ENCODE assay signal across 13 cellular contexts in genomic region chr16:72872966-72873365, GRCh38.
A peak's percentile ranks its signal among the peaks of the same experiment; 100 is the strongest.
DNase-seq lines count a peak whose midpoint lies in the region; ATAC-seq lines count a peak whose summit lies in the region.
"Had no signal": no experiment of that assay in that cellular context is flagged by ENCODE, and none has a peak within 500 bp of the region (broad histone marks: within the 10 kb centered on the region; RNA-seq: fewer than 3 reads in every experiment).

No MANE protein-coding gene starts in this region.

- no peak overlapping the region for H2BK12ac ChIP-seq in mesenchymal stem cell (ENCODE audit: low read length in 2 of 2)
- H2BK12ac ChIP-seq in trophoblast cell (ENCODE audit: low read length): no peak overlapping the region

- H3K23ac ChIP-seq in mesenchymal stem cell (ENCODE audit: low read length in 2 of 2) (no peak overlapping the region), trophoblast cell (ENCODE audit: low read length) (no peak overlapping the region)

- no peak overlapping the region for H4K12ac ChIP-seq in trophoblast cell (ENCODE audit: low read depth, low read length)

- DNase-seq in LHCN-M2 (ENCODE audit: low read depth): peak; percentile 43
- peak; percentile 43 for DNase-seq in epidermal melanocyte (ENCODE audit: insufficient read length, low spot score)
- DNase-seq in mesenchymal stem cell: peak; percentile 52
- DNase-seq in trophoblast cell: no peak
- no peak for DNase-seq in NCI-H69 (lab: John Stamatoyannopoulos, UW)
- no peak for DNase-seq in stimulated activated effector memory CD8-positive, alpha-beta T cell treated with anti-CD3 and anti-CD28 coated beads, Interleukin-12 subunit alpha, Interleukin-12 subunit beta, amount 100 ng/mL, for 72 hours (ENCODE audit: low spot score in 2 of 2)
- DNase-seq: BE2C; CD4-positive, alpha-beta memory T cell; DMS79 had no signal

- 27% methylated on average over 3 of the region's 3 CpGs for WGBS in mesenchymal stem cell
- no CpG with 5 or more reads among the region's 3 CpGs for WGBS in trophoblast cell (ENCODE audit: extremely low coverage, insufficient coverage, insufficient read length)

- H3K79me1 ChIP-seq in mesenchymal stem cell (replicated peaks; ENCODE audit: low read length, poor library complexity, severe bottlenecking) (no peaks in the 10 kb centered on the region), trophoblast cell (ENCODE audit: low read length) (peaks cover 12% of the 10 kb centered on the region)

- H3K27ac ChIP-seq in mesenchymal stem cell (ENCODE audit: low read length, poor library complexity, severe bottlenecking) (no peak overlapping the region), trophoblast cell (ENCODE audit: low read depth, low read length) (no peak overlapping the region)
- H3K27ac ChIP-seq: C4-2B had no signal

- H3K4me3 Mint-ChIP-seq in stimulated activated effector memory CD8-positive, alpha-beta T cell treated with anti-CD3 and anti-CD28 coated beads, Interleukin-12 subunit alpha, Interleukin-12 subunit beta, amount 100 ng/mL, for 72 hours: no peak overlapping the region
- H3K4me3 Mint-ChIP-seq: CD4-positive, alpha-beta memory T cell had no signal

- H2BK15ac ChIP-seq in mesenchymal stem cell (ENCODE audit: low read depth, poor library complexity, severe bottlenecking): no peak overlapping the region

- H4K8ac ChIP-seq in mesenchymal stem cell (ENCODE audit: low read length) (no peak overlapping the region), trophoblast cell (ENCODE audit: low read depth, low read length) (no peak overlapping the region)

- H3K18ac ChIP-seq in mesenchymal stem cell (ENCODE audit: low read depth in 1 of 2, low read length in 2 of 2) (no peak overlapping the region), trophoblast cell (ENCODE audit: low read length) (no peak overlapping the region)

- no peak overlapping the region for H3K4me2 ChIP-seq in mesenchymal stem cell (ENCODE audit: low read length, poor library complexity, severe bottlenecking)
- no peak overlapping the region for H3K4me2 ChIP-seq in trophoblast cell (ENCODE audit: low read length)

- H2AFZ ChIP-seq in mesenchymal stem cell (ENCODE audit: low read depth, low read length): no peak overlapping the region
- H2AFZ ChIP-seq in trophoblast cell (ENCODE audit: insufficient read depth, low read length, poor library complexity): no peak overlapping the region

- H3K4me3 ChIP-seq in mesenchymal stem cell (ENCODE audit: insufficient read depth in 1 of 2, low read depth in 1 of 2, low read length in 2 of 2): no peak overlapping the region
- H3K4me3 ChIP-seq in trophoblast cell (ENCODE audit: low read depth, low read length): no peak overlapping the region
- H3K4me3 ChIP-seq: GM12878, HAP-1 had no signal

- no peak overlapping the region for H2BK5ac ChIP-seq in mesenchymal stem cell (ENCODE audit: low read depth, low read length, poor library complexity, severe bottlenecking)
- H2BK5ac ChIP-seq in trophoblast cell (ENCODE audit: low read depth, low read length, poor library complexity): no peak overlapping the region

- H3K9me3 Mint-ChIP-seq in stimulated activated effector memory CD8-positive, alpha-beta T cell treated with anti-CD3 and anti-CD28 coated beads, Interleukin-12 subunit alpha, Interleukin-12 subunit beta, amount 100 ng/mL, for 72 hours: no peaks in the 10 kb centered on the region

- H2AK5ac ChIP-seq in mesenchymal stem cell (ENCODE audit: low read length, severe bottlenecking): no peak overlapping the region
- no peak overlapping the region for H2AK5ac ChIP-seq in trophoblast cell (ENCODE audit: low read length)

- H3K4ac ChIP-seq in mesenchymal stem cell (ENCODE audit: low read depth in 1 of 2, low read length in 2 of 2) (no peak overlapping the region), trophoblast cell (ENCODE audit: low read depth, low read length) (peak overlapping the region; percentile 42)

- H4K91ac ChIP-seq in mesenchymal stem cell (ENCODE audit: low read length) (no peak overlapping the region), trophoblast cell (ENCODE audit: low read depth, low read length) (peak overlapping the region; percentile 22)

- no peak overlapping the region for H3K27ac Mint-ChIP-seq in stimulated activated effector memory CD8-positive, alpha-beta T cell treated with anti-CD3 and anti-CD28 coated beads, Interleukin-12 subunit alpha, Interleukin-12 subunit beta, amount 100 ng/mL, for 72 hours
- H3K27ac Mint-ChIP-seq: CD4-positive, alpha-beta memory T cell had no signal

- no peaks in the 10 kb centered on the region for H3K36me3 ChIP-seq in mesenchymal stem cell (ENCODE audit: control insufficient read depth in 1 of 2, insufficient read depth in 2 of 2, low read depth in 1 of 2, low read length in 2 of 2)
- H3K36me3 ChIP-seq in trophoblast cell (ENCODE audit: control insufficient read depth in 1 of 2, insufficient read depth in 2 of 2, low read length in 2 of 2): peaks cover 1 to 5% of the 10 kb centered on the region in 2 experiments
- H3K36me3 ChIP-seq: BE2C, HAP-1 had no signal

- peaks cover 9% of the 10 kb centered on the region for H3K4me1 ChIP-seq in mesenchymal stem cell (ENCODE audit: control insufficient read depth, insufficient read depth, low read depth, low read length)
- peaks cover 22 to 26% of the 10 kb centered on the region in 2 experiments for H3K4me1 ChIP-seq in trophoblast cell (ENCODE audit: control insufficient read depth in 1 of 2, insufficient read depth in 2 of 2, low read length in 2 of 2)

- H3K9ac ChIP-seq in mesenchymal stem cell (ENCODE audit: low read length): no peak overlapping the region
- no peak overlapping the region for H3K9ac ChIP-seq in trophoblast cell (ENCODE audit: low read length)

- H3K14ac ChIP-seq in mesenchymal stem cell (ENCODE audit: low read length in 2 of 2) (no peak overlapping the region), trophoblast cell (ENCODE audit: low read length) (no peak overlapping the region)

- no peaks in the 10 kb centered on the region for H3K4me1 Mint-ChIP-seq in stimulated activated effector memory CD8-positive, alpha-beta T cell treated with anti-CD3 and anti-CD28 coated beads, Interleukin-12 subunit alpha, Interleukin-12 subunit beta, amount 100 ng/mL, for 72 hours
- H3K4me1 Mint-ChIP-seq: CD4-positive, alpha-beta memory T cell had no signal

- H3K9me3 ChIP-seq in mesenchymal stem cell (ENCODE audit: control insufficient read depth, low read length) (no peaks in the 10 kb centered on the region), trophoblast cell (ENCODE audit: insufficient read depth, low read depth, low read length) (no peaks in the 10 kb centered on the region)
- H3K9me3 ChIP-seq: HAP-1 had no signal

- H3K36me3 Mint-ChIP-seq in stimulated activated effector memory CD8-positive, alpha-beta T cell treated with anti-CD3 and anti-CD28 coated beads, Interleukin-12 subunit alpha, Interleukin-12 subunit beta, amount 100 ng/mL, for 72 hours: no peaks in the 10 kb centered on the region
- H3K36me3 Mint-ChIP-seq: CD4-positive, alpha-beta memory T cell had no signal

- no peaks in the 10 kb centered on the region for H3K27me3 ChIP-seq in mesenchymal stem cell (ENCODE audit: control insufficient read depth in 1 of 2, insufficient read depth in 1 of 2, low read length in 2 of 2)
- H3K27me3 ChIP-seq in trophoblast cell (ENCODE audit: insufficient read depth, low read length): no peaks in the 10 kb centered on the region
- H3K27me3 ChIP-seq: BE2C had no signal

- H3K79me2 ChIP-seq in trophoblast cell (ENCODE audit: control insufficient read depth, insufficient read depth, low read length, poor library complexity): no peaks in the 10 kb centered on the region

- no peak overlapping the region for H2BK120ac ChIP-seq in mesenchymal stem cell (ENCODE audit: low read depth, low read length)
- H2BK120ac ChIP-seq in trophoblast cell (ENCODE audit: insufficient read depth, low read length, poor library complexity): no peak overlapping the region

- no peak for ATAC-seq in GM19395 (IDR thresholded peaks at IDR 0.05; ENCODE audit: unreplicated experiment)
- no peak for ATAC-seq in stimulated activated effector memory CD8-positive, alpha-beta T cell treated with anti-CD3 and anti-CD28 coated beads, Interleukin-12 subunit alpha, Interleukin-12 subunit beta, amount 100 ng/mL, for 72 hours
- ATAC-seq: GM12878 had no signal

Comparison
In these comparisons a context has a peak if more than half of its experiments do, and no peak if none do; other contexts are left out.
1. DNase-seq: peak in LHCN-M2 (single experiment), epidermal melanocyte (single experiment) and mesenchymal stem cell (single experiment); none in trophoblast cell (0 of 2), NCI-H69 (single experiment) and stimulated activated effector memory CD8-positive, alpha-beta T cell treated with anti-CD3 and anti-CD28 coated beads, Interleukin-12 subunit alpha, Interleukin-12 subunit beta, amount 100 ng/mL, for 72 hours (0 of 2).